Comparison of ENCODE assay signal across 2 cellular contexts in genomic region chr1:29382851-29383588, GRCh38.
TF ChIP-seq lines count a peak whose summit lies in the region.

No MANE protein-coding gene starts in this region.

TF ChIP-seq in H1, 55 proteins besides CTCF, POLR2A, EP300 and RAD21:
- no peak for TF ChIP-seq GTF2F1 (IDR thresholded peaks at IDR 0.05; ENCODE audit: borderline replicate concordance, low read depth, low read length)
- no peak for TF ChIP-seq CHD2 (IDR thresholded peaks at IDR 0.05; ENCODE audit: low read length)
- TF ChIP-seq SP2 (IDR thresholded peaks at IDR 0.05; ENCODE audit: low read length) = no peak
- TF ChIP-seq ATF3 (IDR thresholded peaks at IDR 0.05; ENCODE audit: insufficient read depth, low read depth, low read length) = no peak
- TF ChIP-seq MAX (IDR thresholded peaks at IDR 0.05) = no peak
- TF ChIP-seq SRF (IDR thresholded peaks at IDR 0.05; ENCODE audit: low read depth, low read length) = no peak
- no peak for TF ChIP-seq RNF2 (IDR thresholded peaks at IDR 0.05; ENCODE audit: borderline replicate concordance, low read depth, low read length, missing control alignments, poor library complexity, severe bottlenecking)
- TF ChIP-seq SP4 (IDR thresholded peaks at IDR 0.05; ENCODE audit: low read length) = no peak
- no peak for TF ChIP-seq NANOG (IDR thresholded peaks at IDR 0.05; ENCODE audit: insufficient read depth, low read depth, low read length, poor library complexity, severe bottlenecking)
- no peak for TF ChIP-seq TAF7 (optimal IDR thresholded peaks at IDR 0.05; ENCODE audit: borderline replicate concordance, low read depth, low read length)
- no peak for TF ChIP-seq BACH1 (IDR thresholded peaks at IDR 0.05; ENCODE audit: low read length)
- no peak for TF ChIP-seq CBX8 (IDR thresholded peaks at IDR 0.05; ENCODE audit: borderline replicate concordance, low read depth, low read length)
- no peak for TF ChIP-seq POLR2AphosphoS5 (IDR thresholded peaks at IDR 0.05; ENCODE audit: low read depth, low read length)
- no peak for TF ChIP-seq TBP (IDR thresholded peaks at IDR 0.05; ENCODE audit: low read depth, low read length)
- TF ChIP-seq BRCA1 (IDR thresholded peaks at IDR 0.05; ENCODE audit: low read depth, low read length) = no peak
- TF ChIP-seq GABPA (IDR thresholded peaks at IDR 0.05; ENCODE audit: borderline replicate concordance, insufficient read depth, low read length) = no peak
- TF ChIP-seq CTBP2 (IDR thresholded peaks at IDR 0.05; ENCODE audit: borderline replicate concordance, insufficient read depth, insufficient read length, low read length) = no peak
- no peak for TF ChIP-seq RFX5 (IDR thresholded peaks at IDR 0.05; ENCODE audit: borderline replicate concordance, low read depth, low read length)

TF ChIP-seq in neural cell, 6 proteins besides CTCF, POLR2A, EP300 and RAD21:
- TF ChIP-seq SMC3 (conservative IDR thresholded peaks at IDR 0.05; ENCODE audit: poor library complexity) (peak; percentile 21), EZH2 (IDR thresholded peaks at IDR 0.05; ENCODE audit: borderline replicate concordance, insufficient read depth, low read length, poor library complexity, severe bottlenecking) (no peak), MXI1 (conservative IDR thresholded peaks at IDR 0.05; ENCODE audit: poor library complexity, severe bottlenecking) (no peak), REST (IDR thresholded peaks at IDR 0.05; ENCODE audit: borderline replicate concordance) (peak; percentile 13), POLR2AphosphoS5 (IDR thresholded peaks at IDR 0.05) (no peak), TAF1 (IDR thresholded peaks at IDR 0.05; ENCODE audit: low read depth) (no peak)
